ENCODE assay signal across 1 cellular context in genomic region chr2:100279586-100280534, GRCh38.
TF ChIP-seq lines count a peak whose summit lies in the region.

No MANE protein-coding gene starts in this region.

TF ChIP-seq in K562, 482 proteins besides CTCF, POLR2A, EP300 and RAD21 (continued from another document):
- TF ChIP-seq, protein P1, sequence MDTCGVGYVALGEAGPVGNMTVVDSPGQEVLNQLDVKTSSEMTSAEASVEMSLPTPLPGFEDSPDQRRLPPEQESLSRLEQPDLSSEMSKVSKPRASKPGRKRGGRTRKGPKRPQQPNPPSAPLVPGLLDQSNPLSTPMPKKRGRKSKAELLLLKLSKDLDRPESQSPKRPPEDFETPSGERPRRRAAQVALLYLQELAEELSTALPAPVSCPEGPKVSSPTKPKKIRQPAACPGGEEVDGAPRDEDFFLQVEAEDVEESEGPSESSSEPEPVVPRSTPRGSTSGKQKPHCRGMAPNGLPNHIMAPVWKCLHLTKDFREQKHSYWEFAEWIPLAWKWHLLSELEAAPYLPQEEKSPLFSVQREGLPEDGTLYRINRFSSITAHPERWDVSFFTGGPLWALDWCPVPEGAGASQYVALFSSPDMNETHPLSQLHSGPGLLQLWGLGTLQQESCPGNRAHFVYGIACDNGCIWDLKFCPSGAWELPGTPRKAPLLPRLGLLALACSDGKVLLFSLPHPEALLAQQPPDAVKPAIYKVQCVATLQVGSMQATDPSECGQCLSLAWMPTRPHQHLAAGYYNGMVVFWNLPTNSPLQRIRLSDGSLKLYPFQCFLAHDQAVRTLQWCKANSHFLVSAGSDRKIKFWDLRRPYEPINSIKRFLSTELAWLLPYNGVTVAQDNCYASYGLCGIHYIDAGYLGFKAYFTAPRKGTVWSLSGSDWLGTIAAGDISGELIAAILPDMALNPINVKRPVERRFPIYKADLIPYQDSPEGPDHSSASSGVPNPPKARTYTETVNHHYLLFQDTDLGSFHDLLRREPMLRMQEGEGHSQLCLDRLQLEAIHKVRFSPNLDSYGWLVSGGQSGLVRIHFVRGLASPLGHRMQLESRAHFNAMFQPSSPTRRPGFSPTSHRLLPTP (IDR thresholded peaks at IDR 0.05; ENCODE audit: borderline replicate concordance, extremely low read depth, insufficient read length), result no peak
- TF ChIP-seq FOXO4 (CRISPR knock-in tag; IDR thresholded peaks at IDR 0.05) (0 out of 2 replicates have a peak, but pooled peaks have one; percentile 41), MAFF (IDR thresholded peaks at IDR 0.05; ENCODE audit: low read length) (peak; percentile 62), MAFG (tag; conservative IDR thresholded peaks at IDR 0.05) (peak; percentile 77), ZC3H11A (IDR thresholded peaks at IDR 0.05; ENCODE audit: low read depth, low read length) (no peak), ZNF316 (IDR thresholded peaks at IDR 0.05) (peak; percentile 44), ZKSCAN3 (CRISPR knock-in tag; IDR thresholded peaks at IDR 0.05) (no peak), DPF2 (IDR thresholded peaks at IDR 0.05) (0 out of 2 replicates have a peak, but pooled peaks have one; percentile 14), SRSF3 (IDR thresholded peaks at IDR 0.05; ENCODE audit: insufficient read depth, low read length) (no peak), DMBX1 (CRISPR knock-in tag; IDR thresholded peaks at IDR 0.05; ENCODE audit: borderline replicate concordance) (no peak), C11orf30 (IDR thresholded peaks at IDR 0.05; ENCODE audit: low read depth) (peak; percentile 68), BACH1 (tag; IDR thresholded peaks at IDR 0.05) (no peak), THRAP3 (IDR thresholded peaks at IDR 0.05; ENCODE audit: borderline replicate concordance) (no peak), KLF13 (tag; IDR thresholded peaks at IDR 0.05; ENCODE audit: borderline replicate concordance, low read depth) (no peak), CBX3 (IDR thresholded peaks at IDR 0.05; ENCODE audit: borderline replicate concordance in 1 of 2, low read length in 2 of 2) (no peak), GATA2 (CRISPR knock-in tag; IDR thresholded peaks at IDR 0.05) (no peak), NFE2 (IDR thresholded peaks at IDR 0.05; ENCODE audit: low read depth) (peak; percentile 78), NFE2L1 (tag; IDR thresholded peaks at IDR 0.05; ENCODE audit: borderline replicate concordance, low read depth) (0 out of 2 replicates have a peak, but pooled peaks have one; percentile 45)
- TF ChIP-seq, protein P2, sequence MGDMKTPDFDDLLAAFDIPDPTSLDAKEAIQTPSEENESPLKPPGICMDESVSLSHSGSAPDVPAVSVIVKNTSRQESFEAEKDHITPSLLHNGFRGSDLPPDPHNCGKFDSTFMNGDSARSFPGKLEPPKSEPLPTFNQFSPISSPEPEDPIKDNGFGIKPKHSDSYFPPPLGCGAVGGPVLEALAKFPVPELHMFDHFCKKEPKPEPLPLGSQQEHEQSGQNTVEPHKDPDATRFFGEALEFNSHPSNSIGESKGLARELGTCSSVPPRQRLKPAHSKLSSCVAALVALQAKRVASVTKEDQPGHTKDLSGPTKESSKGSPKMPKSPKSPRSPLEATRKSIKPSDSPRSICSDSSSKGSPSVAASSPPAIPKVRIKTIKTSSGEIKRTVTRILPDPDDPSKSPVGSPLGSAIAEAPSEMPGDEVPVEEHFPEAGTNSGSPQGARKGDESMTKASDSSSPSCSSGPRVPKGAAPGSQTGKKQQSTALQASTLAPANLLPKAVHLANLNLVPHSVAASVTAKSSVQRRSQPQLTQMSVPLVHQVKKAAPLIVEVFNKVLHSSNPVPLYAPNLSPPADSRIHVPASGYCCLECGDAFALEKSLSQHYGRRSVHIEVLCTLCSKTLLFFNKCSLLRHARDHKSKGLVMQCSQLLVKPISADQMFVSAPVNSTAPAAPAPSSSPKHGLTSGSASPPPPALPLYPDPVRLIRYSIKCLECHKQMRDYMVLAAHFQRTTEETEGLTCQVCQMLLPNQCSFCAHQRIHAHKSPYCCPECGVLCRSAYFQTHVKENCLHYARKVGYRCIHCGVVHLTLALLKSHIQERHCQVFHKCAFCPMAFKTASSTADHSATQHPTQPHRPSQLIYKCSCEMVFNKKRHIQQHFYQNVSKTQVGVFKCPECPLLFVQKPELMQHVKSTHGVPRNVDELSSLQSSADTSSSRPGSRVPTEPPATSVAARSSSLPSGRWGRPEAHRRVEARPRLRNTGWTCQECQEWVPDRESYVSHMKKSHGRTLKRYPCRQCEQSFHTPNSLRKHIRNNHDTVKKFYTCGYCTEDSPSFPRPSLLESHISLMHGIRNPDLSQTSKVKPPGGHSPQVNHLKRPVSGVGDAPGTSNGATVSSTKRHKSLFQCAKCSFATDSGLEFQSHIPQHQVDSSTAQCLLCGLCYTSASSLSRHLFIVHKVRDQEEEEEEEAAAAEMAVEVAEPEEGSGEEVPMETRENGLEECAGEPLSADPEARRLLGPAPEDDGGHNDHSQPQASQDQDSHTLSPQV (IDR thresholded peaks at IDR 0.05), result peak; percentile 52
